In genomic region chr6:96563853-96564252, GRCh38 we compare ENCODE assay signal across 33 cellular contexts. TPM values are rescaled to one million over a fixed set of nuclear protein-coding genes. Genes with fewer than 3 reads are reported as not detected.
DNase-seq lines count a peak whose midpoint lies in the region; ATAC-seq and TF ChIP-seq lines count a peak whose summit lies in the region.
"Had no signal": no experiment of that assay in that cellular context is flagged by ENCODE, and none has a peak within 500 bp of the region (broad histone marks: within the 10 kb centered on the region; RNA-seq: fewer than 3 reads in every experiment).

No MANE protein-coding gene starts in this region.

- ATAC-seq in right cardiac atrium: no peak
- ATAC-seq in HG03135 (IDR thresholded peaks at IDR 0.05; ENCODE audit: unreplicated experiment): peak; percentile 68
- no peak for ATAC-seq in lower lobe of right lung
- ATAC-seq in naive thymus-derived CD4-positive, alpha-beta T cell: no peak
- ATAC-seq in HG02798 (IDR thresholded peaks at IDR 0.05; ENCODE audit: poor library complexity, unreplicated experiment): no peak
- no peak for ATAC-seq in HG02571 (IDR thresholded peaks at IDR 0.05; ENCODE audit: unreplicated experiment)
- ATAC-seq: left cardiac atrium; stimulated activated naive CD8-positive, alpha-beta T cell treated with anti-CD3 and anti-CD28 coated beads, Interleukin-15, amount 100 ng/mL, for 72 hours had no signal

- no peak overlapping the region for H3K4me3 Mint-ChIP-seq in naive thymus-derived CD4-positive, alpha-beta T cell
- H3K4me3 Mint-ChIP-seq: central memory CD8-positive, alpha-beta T cell; neural crest cell; stimulated activated naive CD8-positive, alpha-beta T cell treated with anti-CD3 and anti-CD28 coated beads, Interleukin-15, amount 100 ng/mL, for 72 hours had no signal

- H3K36me3 ChIP-seq in left ventricle myocardium inferior: no peaks in the 10 kb centered on the region
- no peaks in the 10 kb centered on the region for H3K36me3 ChIP-seq in lower lobe of right lung
- H3K36me3 ChIP-seq in naive thymus-derived CD4-positive, alpha-beta T cell (ENCODE audit: control insufficient read depth in 2 of 3, insufficient read depth in 3 of 3, low read length in 3 of 3): no peaks in the 10 kb centered on the region

- H3K27ac Mint-ChIP-seq in naive thymus-derived CD4-positive, alpha-beta T cell: no peak overlapping the region
- H3K27ac Mint-ChIP-seq: stimulated activated naive CD8-positive, alpha-beta T cell treated with anti-CD3 and anti-CD28 coated beads, Interleukin-15, amount 100 ng/mL, for 72 hours had no signal

- TF ChIP-seq CTCF in left ventricle myocardium inferior (IDR thresholded peaks at IDR 0.05; ENCODE audit: borderline replicate concordance) (no peak), lower lobe of right lung (IDR thresholded peaks at IDR 0.05) (no peak)

- no peaks in the 10 kb centered on the region for H3K4me1 ChIP-seq in left ventricle myocardium inferior
- no peaks in the 10 kb centered on the region for H3K4me1 ChIP-seq in right cardiac atrium (ENCODE audit: control insufficient read depth, insufficient read depth, low read length)
- H3K4me1 ChIP-seq in lower lobe of right lung: no peaks in the 10 kb centered on the region
- no peaks in the 10 kb centered on the region for H3K4me1 ChIP-seq in naive thymus-derived CD4-positive, alpha-beta T cell (ENCODE audit: control insufficient read depth in 2 of 2, insufficient read depth in 2 of 2, low read length in 2 of 2)
- H3K4me1 ChIP-seq: Caco-2 had no signal

- H3K4me1 Mint-ChIP-seq in naive thymus-derived CD4-positive, alpha-beta T cell: peaks cover 0 to 5% (median 0%) of the 10 kb centered on the region in 7 donors
- H3K4me1 Mint-ChIP-seq: central memory CD8-positive, alpha-beta T cell; neural crest cell; stimulated activated naive CD8-positive, alpha-beta T cell treated with anti-CD3 and anti-CD28 coated beads, Interleukin-15, amount 100 ng/mL, for 72 hours had no signal

- peaks cover 3 to 32% (median 9%) of the 10 kb centered on the region in 5 donors for H3K27me3 Mint-ChIP-seq in naive thymus-derived CD4-positive, alpha-beta T cell

- H3K4me3 ChIP-seq in left ventricle myocardium inferior (peak overlapping the region; percentile 48), right cardiac atrium (ENCODE audit: low read length) (no peak overlapping the region), lower lobe of right lung (peak overlapping the region; percentile 34)
- H3K4me3 ChIP-seq in naive thymus-derived CD4-positive, alpha-beta T cell (ENCODE audit: low read length): no peak overlapping the region
- H3K4me3 ChIP-seq: smooth muscle cell had no signal

- POLR2A ChIA-PET in naive thymus-derived CD4-positive, alpha-beta T cell (lab: Charles Lee): no interaction called here

- no peaks in the 10 kb centered on the region for H3K36me3 Mint-ChIP-seq in naive thymus-derived CD4-positive, alpha-beta T cell

- H3K9me3 ChIP-seq in left ventricle myocardium inferior (replicated peaks) (peaks cover 6% of the 10 kb centered on the region), right cardiac atrium (ENCODE audit: control insufficient read depth, low read length) (no peaks in the 10 kb centered on the region), lower lobe of right lung (no peaks in the 10 kb centered on the region)
- no peaks in the 10 kb centered on the region for H3K9me3 ChIP-seq in naive thymus-derived CD4-positive, alpha-beta T cell (ENCODE audit: control insufficient read depth in 2 of 3, low read length in 3 of 3)
- H3K9me3 ChIP-seq: Caco-2, SK-N-SH had no signal

- H3K27me3 ChIP-seq in left ventricle myocardium inferior (ENCODE audit: low read depth): no peaks in the 10 kb centered on the region
- H3K27me3 ChIP-seq in right cardiac atrium (ENCODE audit: control insufficient read depth, insufficient read depth): no peaks in the 10 kb centered on the region
- no peaks in the 10 kb centered on the region for H3K27me3 ChIP-seq in lower lobe of right lung (ENCODE audit: low read depth)
- H3K27me3 ChIP-seq in naive thymus-derived CD4-positive, alpha-beta T cell (ENCODE audit: control insufficient read depth in 2 of 2, insufficient read depth in 2 of 2, low read length in 2 of 2): no peaks in the 10 kb centered on the region

- H3K9me3 Mint-ChIP-seq in naive thymus-derived CD4-positive, alpha-beta T cell: peaks cover 0 to 7% (median 2%) of the 10 kb centered on the region in 11 donors
- H3K9me3 Mint-ChIP-seq: central memory CD8-positive, alpha-beta T cell; neural crest cell had no signal

- CTCF ChIA-PET in naive thymus-derived CD4-positive, alpha-beta T cell (lab: Charles Lee): no interaction called here

- no peak for DNase-seq in left ventricle myocardium inferior
- DNase-seq in right cardiac atrium: no peak
- DNase-seq in lower lobe of right lung: no peak
- DNase-seq in naive thymus-derived CD4-positive, alpha-beta T cell: no peak
- DNase-seq in NCI-H1417 (lab: John Stamatoyannopoulos, UW): no peak
- DNase-seq: activated CD4-positive, alpha-beta T cell treated with anti-CD3 and anti-CD28 coated beads, Interleukin-2, amount 50 U/mL, for 48 hours; activated naive CD4-positive, alpha-beta T cell treated with Interleukin-2 at 50 U/mL for 16 hours; activated T-cell treated with anti-CD3 and anti-CD28 coated beads for 4 hours; amniotic stem cell; Caco-2; foreskin melanocyte; GOT3; left cardiac atrium; midbrain; NCI-H1092 treated with DMSO at 0.1 percent for 48 hours; NCI-H2081; NCI-H446 treated with DMSO at 0.1 percent for 48 hours; NK-92 treated with Interleukin-12 subunit alpha and Interleukin-12 subunit beta, amount 100 ng/mL, for 24 hours; SK-N-SH; stimulated activated CD4-positive, alpha-beta T cell treated with anti-CD3 and anti-CD28 coated beads, Interleukin-4, amount 100 ng/mL, for 1 hour; stimulated activated naive CD8-positive, alpha-beta T cell treated with anti-CD3 and anti-CD28 coated beads, Interleukin-15, amount 100 ng/mL, for 72 hours had no signal

- intact Hi-C loops in left ventricle myocardium inferior (cut with micrococcal nuclease) (no loop called here), right cardiac atrium (cut with DNase I) (no loop called here), lower lobe of right lung (cut with DNase I) (no loop called here)
- intact Hi-C loops in naive thymus-derived CD4-positive, alpha-beta T cell (cut with micrococcal nuclease): no loop called here

- H3K27ac ChIP-seq in left ventricle myocardium inferior (replicated peaks) (peak overlapping the region; percentile 54), right cardiac atrium (ENCODE audit: low read length) (no peak overlapping the region), lower lobe of right lung (no peak overlapping the region)
- H3K27ac ChIP-seq in naive thymus-derived CD4-positive, alpha-beta T cell (ENCODE audit: low read depth, low read length): no peak overlapping the region

RNA-seq across cellular contexts. Expression of gene FHL5, which starts 0.9 kb away (rescaled TPM):
- total RNA-seq in left ventricle myocardium inferior (5.3 TPM), right cardiac atrium (under 1 TPM; 0.45 to 0.93 (median 0.54) TPM), lower lobe of right lung (23.7 TPM)
- 0.59 TPM for polyA plus RNA-seq in right cardiac atrium
- not detected for total RNA-seq in naive thymus-derived CD4-positive, alpha-beta T cell
- polyA plus RNA-seq in naive thymus-derived CD4-positive, alpha-beta T cell: not detected
- total RNA-seq: Caco-2; epithelial cell of proximal tubule; LHCN-M2; neural crest cell; pulmonary artery endothelial cell; RPMI7951; smooth muscle cell; T-helper 2 cell treated with Interferon-gamma antibody and Interleukin-4, amounts not matched to agents 100 ng/mL and 5 ng/mL, for 36 hours had no signal
- polyA plus RNA-seq: BJ, SK-N-SH, smooth muscle cell had no signal

RNA-seq across cellular contexts. Expression of gene UFL1, which starts 42.2 kb away (rescaled TPM):
- total RNA-seq in left ventricle myocardium inferior (27.2 TPM), right cardiac atrium (10 to 100 TPM; 24.4 to 26.8 (median 25.5) TPM), lower lobe of right lung (20.7 TPM)
- polyA plus RNA-seq in right cardiac atrium: 13.5 TPM
- total RNA-seq in naive thymus-derived CD4-positive, alpha-beta T cell: 10 to 100 TPM; 15.0 to 34.9 (median 22.2) TPM
- 10 to 100 TPM; 17.7 to 21.3 TPM for polyA plus RNA-seq in naive thymus-derived CD4-positive, alpha-beta T cell

Comparison
In these comparisons a context has a peak if more than half of its experiments do, and no peak if none do; other contexts are left out.
1. H3K4me3 ChIP-seq: peak in left ventricle myocardium inferior (single experiment) and lower lobe of right lung (single experiment); none in right cardiac atrium (single experiment) and naive thymus-derived CD4-positive, alpha-beta T cell (single experiment).